In the genomic region with DNA sequence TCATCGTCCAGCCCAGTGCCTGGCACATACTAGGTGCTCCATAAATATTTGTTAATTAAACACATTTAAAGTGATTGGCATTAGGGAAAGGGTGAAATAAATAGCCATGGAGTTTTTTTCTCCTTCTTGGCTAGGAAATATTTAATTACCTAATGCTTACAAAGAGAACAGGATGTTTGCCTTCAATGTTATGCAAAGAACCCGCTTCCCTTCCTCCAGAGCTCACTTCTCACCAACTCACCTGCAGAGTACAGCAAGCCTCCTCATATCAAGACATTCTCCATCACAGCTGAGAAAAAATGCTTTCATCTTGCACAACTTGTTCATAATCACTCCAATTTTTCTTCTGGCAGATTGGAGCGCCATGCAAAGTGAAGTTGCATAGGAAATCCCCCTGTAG, we compare ENCODE assay signal across 11 cellular contexts.
"Had no signal": no experiment of that assay in that cellular context is flagged by ENCODE, and none has a peak within 500 bp of the region (broad histone marks: within the 10 kb centered on the region; RNA-seq: fewer than 3 reads in every experiment).

No MANE protein-coding gene starts in this region.

- H3K4me1 ChIP-seq: esophagus squamous epithelium, left ventricle myocardium inferior, psoas muscle, right lobe of liver had no signal

- H3K36me3 ChIP-seq: cardiac muscle cell, esophagus squamous epithelium, left ventricle myocardium inferior, right lobe of liver, WERI-Rb-1 had no signal

- H3K4me3 ChIP-seq: cardiac muscle cell, esophagus squamous epithelium, left ventricle myocardium inferior, psoas muscle, right lobe of liver had no signal

- H3K27ac ChIP-seq: cardiac muscle cell, esophagus squamous epithelium, left ventricle myocardium inferior, psoas muscle, right lobe of liver, WERI-Rb-1 had no signal

- DNase-seq: activated CD4-positive, alpha-beta T cell treated with anti-CD3 and anti-CD28 coated beads for 4 hours; activated naive CD4-positive, alpha-beta T cell treated with anti-CD3 and anti-CD28 coated beads, Interleukin-2, amount 10 ng/mL, durations not matched to agents 7 days and 5 days; esophagus squamous epithelium; foreskin fibroblast; islet precursor cell; left ventricle myocardium inferior; psoas muscle; right lobe of liver; WERI-Rb-1 had no signal

- ATAC-seq: psoas muscle; stimulated activated effector memory CD8-positive, alpha-beta T cell treated with anti-CD3 and anti-CD28 coated beads, Interleukin-12 subunit alpha, Interleukin-12 subunit beta, amount 100 ng/mL, for 72 hours had no signal

- H3K9me3 ChIP-seq: esophagus squamous epithelium, left ventricle myocardium inferior, psoas muscle, right lobe of liver had no signal

- H3K27me3 ChIP-seq: cardiac muscle cell, right lobe of liver had no signal
